In genomic region chr16:20902426-20902825, GRCh38 we compare ENCODE assay signal across 11 cellular contexts. TPM values are rescaled to one million over a fixed set of nuclear protein-coding genes. Genes with fewer than 3 reads are reported as not detected.
A peak's percentile ranks its signal among the peaks of the same experiment; 100 is the strongest.
DNase-seq lines count a peak whose midpoint lies in the region; ATAC-seq and TF ChIP-seq lines count a peak whose summit lies in the region.
"Had no signal": no experiment of that assay in that cellular context is flagged by ENCODE, and none has a peak within 500 bp of the region (broad histone marks: within the 10 kb centered on the region; RNA-seq: fewer than 3 reads in every experiment).

No MANE protein-coding gene starts in this region.

- ATAC-seq in activated CD8-positive, alpha-beta T cell treated with anti-CD3 and anti-CD28 coated beads for 36 hours, result no peak
- ATAC-seq in left lung (no peak), HG03521 (IDR thresholded peaks at IDR 0.05; ENCODE audit: unreplicated experiment) (no peak), HG03045 (IDR thresholded peaks at IDR 0.05; ENCODE audit: unreplicated experiment) (no peak)

- TF ChIP-seq CTCF in activated CD8-positive, alpha-beta T cell treated with anti-CD3 and anti-CD28 coated beads for 36 hours (IDR thresholded peaks at IDR 0.05), result no peak
- no peak for TF ChIP-seq CTCF in left lung (IDR thresholded peaks at IDR 0.05)

- H3K27ac ChIP-seq in left lung (peak overlapping the region; percentile 97 to 98), temporal lobe (ENCODE audit: low read depth, low read length) (peak overlapping the region; percentile 22)

- H3K4me3 Mint-ChIP-seq in activated CD4-positive, alpha-beta T cell treated with anti-CD3 and anti-CD28 coated beads, Interleukin-2, amount 10 ng/mL, durations not matched to agents 7 days and 5 days, result peak overlapping the region; percentile 49
- H3K4me3 Mint-ChIP-seq in activated CD8-positive, alpha-beta T cell treated with anti-CD3 and anti-CD28 coated beads for 36 hours, result peak overlapping the region; percentile 93

- no peak for DNase-seq in activated CD4-positive, alpha-beta T cell treated with anti-CD3 and anti-CD28 coated beads, Interleukin-2, amount 10 ng/mL, durations not matched to agents 7 days and 5 days
- DNase-seq in activated CD4-positive, alpha-beta T cell treated with anti-CD3 and anti-CD28 coated beads, Interleukin-2, amount 50 U/mL, for 48 hours, result no peak
- DNase-seq in activated CD8-positive, alpha-beta T cell treated with anti-CD3 and anti-CD28 coated beads for 36 hours, result no peak
- DNase-seq in left lung (no peak), NOMO-1 treated with dmso at 0.1 percent for 144 hours (lab: John Stamatoyannopoulos, UW; ENCODE audit: unreplicated experiment) (no peak)
- DNase-seq: NCI-H446, small intestine, testis had no signal

- H3K36me3 Mint-ChIP-seq in activated CD4-positive, alpha-beta T cell treated with anti-CD3 and anti-CD28 coated beads, Interleukin-2, amount 10 ng/mL, durations not matched to agents 7 days and 5 days (ENCODE audit: low read depth), result peaks cover 33% of the 10 kb centered on the region
- peaks cover 51% of the 10 kb centered on the region for H3K36me3 Mint-ChIP-seq in activated CD8-positive, alpha-beta T cell treated with anti-CD3 and anti-CD28 coated beads for 36 hours (ENCODE audit: low read depth)

- H3K27me3 ChIP-seq in left lung, result no peaks in the 10 kb centered on the region
- H3K27me3 ChIP-seq: testis had no signal

- H3K4me1 Mint-ChIP-seq in activated CD4-positive, alpha-beta T cell treated with anti-CD3 and anti-CD28 coated beads, Interleukin-2, amount 10 ng/mL, durations not matched to agents 7 days and 5 days, result peaks cover 70% of the 10 kb centered on the region
- peaks cover 73% of the 10 kb centered on the region for H3K4me1 Mint-ChIP-seq in activated CD8-positive, alpha-beta T cell treated with anti-CD3 and anti-CD28 coated beads for 36 hours (ENCODE audit: low read depth)

- H3K9me3 ChIP-seq in left lung, result no peaks in the 10 kb centered on the region
- H3K9me3 ChIP-seq: testis had no signal

- H3K9me3 Mint-ChIP-seq in activated CD4-positive, alpha-beta T cell treated with anti-CD3 and anti-CD28 coated beads, Interleukin-2, amount 10 ng/mL, durations not matched to agents 7 days and 5 days, result peaks cover 2% of the 10 kb centered on the region
- H3K9me3 Mint-ChIP-seq in activated CD8-positive, alpha-beta T cell treated with anti-CD3 and anti-CD28 coated beads for 36 hours, result no peaks in the 10 kb centered on the region

- H3K36me3 ChIP-seq in left lung, result no peaks in the 10 kb centered on the region

- CTCF ChIA-PET in activated CD4-positive, alpha-beta T cell treated with anti-CD3 and anti-CD28 coated beads, Interleukin-2, amount 10 ng/mL, durations not matched to agents 7 days and 5 days (lab: Charles Lee), result interaction anchor here (0.7 to 1.5 kb wide), 4 partner anchors 9 to 42 kb away, joined by 3 to 4 read pairs (median 3); no protein-coding TSS in a partner anchor
- CTCF ChIA-PET in activated CD8-positive, alpha-beta T cell treated with anti-CD3 and anti-CD28 coated beads for 36 hours (lab: Charles Lee), result interaction anchor here (1.0 to 1.1 kb wide), 3 partner anchors 9 to 52 kb away, joined by 3 to 5 read pairs (median 4); no protein-coding TSS in a partner anchor

- POLR2A ChIA-PET in activated CD4-positive, alpha-beta T cell treated with anti-CD3 and anti-CD28 coated beads, Interleukin-2, amount 10 ng/mL, durations not matched to agents 7 days and 5 days (lab: Charles Lee), result interaction anchor here (0.6 kb wide), 1 partner anchor 41 kb away, joined by 5 read pairs; no protein-coding TSS in a partner anchor
- POLR2A ChIA-PET in activated CD8-positive, alpha-beta T cell treated with anti-CD3 and anti-CD28 coated beads for 36 hours (lab: Charles Lee), result interaction anchor here (0.6 to 1.6 kb wide), 6 partner anchors 9 to 45 kb away, joined by 3 to 6 read pairs (median 4); no protein-coding TSS in a partner anchor

- no peaks in the 10 kb centered on the region for H3K27me3 Mint-ChIP-seq in activated CD4-positive, alpha-beta T cell treated with anti-CD3 and anti-CD28 coated beads, Interleukin-2, amount 10 ng/mL, durations not matched to agents 7 days and 5 days
- no peaks in the 10 kb centered on the region for H3K27me3 Mint-ChIP-seq in activated CD8-positive, alpha-beta T cell treated with anti-CD3 and anti-CD28 coated beads for 36 hours

- peaks cover 54 to 82% of the 10 kb centered on the region in 2 donors for H3K4me1 ChIP-seq in left lung

- peak overlapping the region in 1 of 2 donors; percentile 64 for H3K4me3 ChIP-seq in left lung

- H3K27ac Mint-ChIP-seq in activated CD4-positive, alpha-beta T cell treated with anti-CD3 and anti-CD28 coated beads, Interleukin-2, amount 10 ng/mL, durations not matched to agents 7 days and 5 days, result no peak overlapping the region
- peak overlapping the region; percentile 98 for H3K27ac Mint-ChIP-seq in activated CD8-positive, alpha-beta T cell treated with anti-CD3 and anti-CD28 coated beads for 36 hours

- intact Hi-C loops in activated CD8-positive, alpha-beta T cell treated with anti-CD3 and anti-CD28 coated beads for 36 hours (cut with micrococcal nuclease), result no loop called here
- intact Hi-C loops in left lung (cut with DNase I), result no loop called here

RNA-seq across cellular contexts. Expression of gene LYRM1, which starts 1.9 kb away (rescaled TPM):
- total RNA-seq in activated CD4-positive, alpha-beta T cell treated with anti-CD3 and anti-CD28 coated beads, Interleukin-2, amount 10 ng/mL, durations not matched to agents 7 days and 5 days, result 10 to 100 TPM; 21.7 to 26.7 TPM
- total RNA-seq in activated CD8-positive, alpha-beta T cell treated with anti-CD3 and anti-CD28 coated beads for 36 hours, result 10 to 100 TPM; 31.3 to 32.5 TPM
- total RNA-seq in left lung, result 10 to 100 TPM; 28.0 to 28.7 TPM
- 35.4 TPM for total RNA-seq in temporal lobe

RNA-seq across cellular contexts. Expression of gene DCUN1D3, which starts 2.3 kb away (rescaled TPM):
- 10 to 100 TPM in 1 of 2 experiments, 1 to 10 TPM in 1; 9.9 to 10.8 TPM for total RNA-seq in activated CD4-positive, alpha-beta T cell treated with anti-CD3 and anti-CD28 coated beads, Interleukin-2, amount 10 ng/mL, durations not matched to agents 7 days and 5 days
- 1 to 10 TPM; 5.9 to 6.9 TPM for total RNA-seq in activated CD8-positive, alpha-beta T cell treated with anti-CD3 and anti-CD28 coated beads for 36 hours
- total RNA-seq in left lung, result 10 to 100 TPM; 26.5 to 27.1 TPM
- total RNA-seq in temporal lobe, result 9.3 TPM
